In genomic region chr1:156474966-156475365, GRCh38 we compare ENCODE assay signal across 14 cellular contexts. TPM values are rescaled to one million over a fixed set of nuclear protein-coding genes. Genes with fewer than 3 reads are reported as not detected.
DNase-seq lines count a peak whose midpoint lies in the region; ATAC-seq and TF ChIP-seq lines count a peak whose summit lies in the region.
"Had no signal": no experiment of that assay in that cellular context is flagged by ENCODE, and none has a peak within 500 bp of the region (broad histone marks: within the 10 kb centered on the region; RNA-seq: fewer than 3 reads in every experiment).

No MANE protein-coding gene starts in this region.

- no peak overlapping the region for H3K4me3 ChIP-seq in right cardiac atrium (ENCODE audit: low read length)
- no peak overlapping the region for H3K4me3 ChIP-seq in esophagus (ENCODE audit: low read depth in 1 of 2, low read length in 2 of 2)
- peak overlapping the region in 2 of 3 donors; percentile 13 to 52 for H3K4me3 ChIP-seq in skeletal muscle tissue (ENCODE audit: low read length in 3 of 3)
- no peak overlapping the region for H3K4me3 ChIP-seq in vagina
- H3K4me3 ChIP-seq: smooth muscle cell had no signal

- intact Hi-C loops in right cardiac atrium (cut with DNase I) (loop anchor here in 1 of 4 donors (10.0 kb wide), 1 partner anchor 120 kb away; the partner anchor contains the start of gene NAXE), Right ventricle myocardium inferior (cut with DNase I) (no loop called here), vagina (cut with DNase I) (no loop called here)

- H3K27me3 ChIP-seq in right cardiac atrium (ENCODE audit: control insufficient read depth, insufficient read depth) (no peaks in the 10 kb centered on the region), esophagus (ENCODE audit: control insufficient read depth in 1 of 2, insufficient read depth in 2 of 2, low read length in 2 of 2) (no peaks in the 10 kb centered on the region), skeletal muscle tissue (ENCODE audit: control insufficient read depth in 3 of 3, insufficient read depth in 3 of 3, low read length in 3 of 3) (no peaks in the 10 kb centered on the region), vagina (no peaks in the 10 kb centered on the region)
- H3K27me3 ChIP-seq: foreskin keratinocyte had no signal

- H3K9me3 ChIP-seq in right cardiac atrium (ENCODE audit: control insufficient read depth, low read length) (no peaks in the 10 kb centered on the region), esophagus (ENCODE audit: control insufficient read depth in 2 of 2, insufficient read depth in 1 of 2, low read depth in 1 of 2, low read length in 1 of 2) (no peaks in the 10 kb centered on the region), skeletal muscle tissue (ENCODE audit: control insufficient read depth in 3 of 3, low read length in 3 of 3) (no peaks in the 10 kb centered on the region), vagina (no peaks in the 10 kb centered on the region)

- ATAC-seq in right cardiac atrium (no peak), Right ventricle myocardium inferior (no peak), GM19467 (IDR thresholded peaks at IDR 0.05; ENCODE audit: unreplicated experiment) (no peak), HG02981 (IDR thresholded peaks at IDR 0.05; ENCODE audit: unreplicated experiment) (no peak), HG03139 (IDR thresholded peaks at IDR 0.05; ENCODE audit: unreplicated experiment) (no peak)

- no peak for TF ChIP-seq POLR2A in vagina (IDR thresholded peaks at IDR 0.05)

- H3K36me3 ChIP-seq in esophagus (ENCODE audit: control insufficient read depth in 2 of 2, insufficient read depth in 2 of 2, low read length in 1 of 2), result peaks cover 27 to 52% of the 10 kb centered on the region in 2 donors
- peaks cover 81 to 84% (median 83%) of the 10 kb centered on the region in 3 donors for H3K36me3 ChIP-seq in skeletal muscle tissue (ENCODE audit: control insufficient read depth in 3 of 3, insufficient read depth in 3 of 3, low read length in 3 of 3)
- peaks cover 0 to 84% of the 10 kb centered on the region in 2 donors for H3K36me3 ChIP-seq in vagina

- peaks cover 18% of the 10 kb centered on the region for H3K4me1 ChIP-seq in right cardiac atrium (ENCODE audit: control insufficient read depth, insufficient read depth, low read length)
- H3K4me1 ChIP-seq in esophagus (ENCODE audit: control insufficient read depth in 2 of 2, insufficient read depth in 2 of 2, low read length in 1 of 2), result peaks cover 0 to 11% of the 10 kb centered on the region in 2 donors
- H3K4me1 ChIP-seq in skeletal muscle tissue (ENCODE audit: control insufficient read depth in 3 of 3, insufficient read depth in 3 of 3, low read length in 3 of 3), result peaks cover 59 to 88% (median 80%) of the 10 kb centered on the region in 3 donors
- H3K4me1 ChIP-seq in vagina, result peaks cover 39% of the 10 kb centered on the region
- H3K4me1 ChIP-seq: foreskin keratinocyte had no signal

- 92% methylated on average over 7 of the region's 7 CpGs for WGBS in right cardiac atrium
- WGBS in esophagus, 2 donors, result 82 to 86% methylated on average over 7 of the region's 7 CpGs

- no peak for TF ChIP-seq CTCF in vagina (IDR thresholded peaks at IDR 0.05)

- peak overlapping the region; percentile 30 to 83 (median 41) for H3K9ac ChIP-seq in skeletal muscle tissue (ENCODE audit: low read depth in 1 of 3, low read length in 3 of 3)

- H3K27ac ChIP-seq in right cardiac atrium (ENCODE audit: low read length) (peak overlapping the region; percentile 46), esophagus (ENCODE audit: low read depth in 2 of 2, low read length in 1 of 2) (peak overlapping the region; percentile 15 to 76), skeletal muscle tissue (ENCODE audit: low read depth, low read length) (peak overlapping the region; percentile 94), vagina (peak overlapping the region; percentile 94)

- peak in 1 of 3 donors; percentile 43 for DNase-seq in right cardiac atrium
- DNase-seq in Right ventricle myocardium inferior (ENCODE audit: missing footprints), result no peak
- no peak for DNase-seq in vagina (ENCODE audit: extremely low spot score in 2 of 2)
- DNase-seq: activated CD4-positive, alpha-beta memory T cell treated with anti-CD3 and anti-CD28 coated beads, Interleukin-2, amount 10 ng/mL, durations not matched to agents 7 days and 5 days; effector CD8-positive, alpha-beta T cell; NCI-H187; OCI-M1 had no signal

RNA-seq across cellular contexts. Expression of gene MEF2D, which starts 25.6 kb away (rescaled TPM):
- total RNA-seq in right cardiac atrium (10 to 100 TPM; 81.5 to 99.2 (median 89.6) TPM), Right ventricle myocardium inferior (99.7 TPM), skeletal muscle tissue (7.8 TPM), vagina (33.9 TPM)
- polyA plus RNA-seq in right cardiac atrium (53.0 TPM), esophagus (10 to 100 TPM in 1 of 2 donors, 1 to 10 TPM in 1; 8.5 to 13.5 TPM)

Comparison
In these comparisons a context has a peak if more than half of its experiments do, and no peak if none do; other contexts are left out.
1. H3K4me3 ChIP-seq: peak in skeletal muscle tissue (2 of 3); none in right cardiac atrium (single experiment), esophagus (0 of 2) and vagina (0 of 2).
2. Peak in every context shown above with its lines, with median percentiles within 50 percentile points of each other: H3K27ac ChIP-seq.